In genomic region chr4:24748023-24748422, GRCh38 we compare ENCODE assay signal across 4 cellular contexts.
A peak's percentile ranks its signal among the peaks of the same experiment; 100 is the strongest.
TF ChIP-seq lines count a peak whose summit lies in the region.

No MANE protein-coding gene starts in this region.

TF ChIP-seq in SK-N-SH, 30 proteins besides CTCF, POLR2A, EP300 and RAD21:
- TF ChIP-seq GATA2 (CRISPR knock-in tag; IDR thresholded peaks at IDR 0.05) (no peak), SIN3A (IDR thresholded peaks at IDR 0.05; ENCODE audit: borderline replicate concordance, low read depth, low read length) (no peak), IRF3 (IDR thresholded peaks at IDR 0.05; ENCODE audit: low read depth, low read length) (no peak)
TF ChIP-seq in SK-N-SH: peak in this region for 0.

TF ChIP-seq in SK-N-SH treated with all-trans-retinoic acid at 6 μM for 48 hours, 23 proteins besides CTCF, POLR2A, EP300 and RAD21:
- TF ChIP-seq CSRNP3 (CRISPR knock-in tag; IDR thresholded peaks at IDR 0.05), result no peak
- TF ChIP-seq TOX (CRISPR knock-in tag; IDR thresholded peaks at IDR 0.05; ENCODE audit: borderline replicate concordance), result no peak
TF ChIP-seq in SK-N-SH treated with all-trans-retinoic acid at 6 μM for 48 hours: peak in this region for 0.

TF ChIP-seq in IMR-90, 13 proteins besides CTCF, POLR2A, EP300 and RAD21:
- TF ChIP-seq MAFK (IDR thresholded peaks at IDR 0.05; ENCODE audit: low read depth, low read length) (no peak), MAZ (IDR thresholded peaks at IDR 0.05; ENCODE audit: borderline replicate concordance, low read depth, low read length) (no peak), RFX5 (IDR thresholded peaks at IDR 0.05; ENCODE audit: low read depth, low read length) (no peak), ELK1 (IDR thresholded peaks at IDR 0.05; ENCODE audit: borderline replicate concordance, low read depth, low read length) (no peak), RCOR1 (IDR thresholded peaks at IDR 0.05; ENCODE audit: insufficient replicate concordance, low read length) (no peak), SMC3 (IDR thresholded peaks at IDR 0.05; ENCODE audit: low read depth, low read length) (no peak), CEBPB (IDR thresholded peaks at IDR 0.05; ENCODE audit: low read depth, low read length) (no peak), NFE2L2 (IDR thresholded peaks at IDR 0.05; ENCODE audit: low read depth, low read length) (no peak), BHLHE40 (IDR thresholded peaks at IDR 0.05; ENCODE audit: low read depth, low read length) (no peak), FOS (IDR thresholded peaks at IDR 0.05; ENCODE audit: low read depth, low read length) (no peak), MXI1 (IDR thresholded peaks at IDR 0.05; ENCODE audit: borderline replicate concordance, low read depth, low read length) (no peak), CHD1 (IDR thresholded peaks at IDR 0.05; ENCODE audit: low read depth, low read length) (no peak)
- TF ChIP-seq, protein P1, sequence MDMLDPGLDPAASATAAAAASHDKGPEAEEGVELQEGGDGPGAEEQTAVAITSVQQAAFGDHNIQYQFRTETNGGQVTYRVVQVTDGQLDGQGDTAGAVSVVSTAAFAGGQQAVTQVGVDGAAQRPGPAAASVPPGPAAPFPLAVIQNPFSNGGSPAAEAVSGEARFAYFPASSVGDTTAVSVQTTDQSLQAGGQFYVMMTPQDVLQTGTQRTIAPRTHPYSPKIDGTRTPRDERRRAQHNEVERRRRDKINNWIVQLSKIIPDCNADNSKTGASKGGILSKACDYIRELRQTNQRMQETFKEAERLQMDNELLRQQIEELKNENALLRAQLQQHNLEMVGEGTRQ (IDR thresholded peaks at IDR 0.05; ENCODE audit: low read depth, low read length), result no peak

TF ChIP-seq in K562, 482 proteins besides CTCF, POLR2A, EP300 and RAD21:
- TF ChIP-seq ZNF408 (CRISPR knock-in tag; IDR thresholded peaks at IDR 0.05; ENCODE audit: low read depth), result no peak
- TF ChIP-seq, protein P2, sequence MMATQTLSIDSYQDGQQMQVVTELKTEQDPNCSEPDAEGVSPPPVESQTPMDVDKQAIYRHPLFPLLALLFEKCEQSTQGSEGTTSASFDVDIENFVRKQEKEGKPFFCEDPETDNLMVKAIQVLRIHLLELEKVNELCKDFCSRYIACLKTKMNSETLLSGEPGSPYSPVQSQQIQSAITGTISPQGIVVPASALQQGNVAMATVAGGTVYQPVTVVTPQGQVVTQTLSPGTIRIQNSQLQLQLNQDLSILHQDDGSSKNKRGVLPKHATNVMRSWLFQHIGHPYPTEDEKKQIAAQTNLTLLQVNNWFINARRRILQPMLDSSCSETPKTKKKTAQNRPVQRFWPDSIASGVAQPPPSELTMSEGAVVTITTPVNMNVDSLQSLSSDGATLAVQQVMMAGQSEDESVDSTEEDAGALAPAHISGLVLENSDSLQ (IDR thresholded peaks at IDR 0.05), result 0 out of 2 replicates have a peak, but pooled peaks have one; percentile 29
